Comparison of ENCODE assay signal across 9 cellular contexts in the genomic region with DNA sequence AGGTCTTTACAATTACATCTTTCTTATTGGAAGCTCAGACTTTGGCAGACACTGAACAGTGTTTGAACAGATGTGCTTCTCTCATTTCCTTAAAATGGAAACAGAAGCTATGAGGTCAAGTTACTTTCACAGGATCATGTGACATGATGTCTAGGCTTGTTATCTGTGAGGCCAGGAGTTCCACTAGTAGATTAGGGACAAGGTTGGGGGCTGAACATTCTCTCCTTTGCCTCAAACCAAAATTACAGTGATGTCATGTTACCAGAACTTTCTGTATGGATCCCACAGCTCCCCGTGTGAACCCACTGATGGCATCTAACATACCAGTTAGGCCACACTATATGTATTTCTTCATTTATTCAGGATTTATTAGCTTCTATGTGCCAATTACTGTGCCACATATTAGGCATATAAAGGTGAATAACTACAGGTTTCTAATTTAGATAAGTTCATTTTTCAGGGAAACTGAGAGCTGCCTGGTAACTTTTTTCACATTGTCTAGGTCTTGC. TPM values are rescaled to one million over a fixed set of nuclear protein-coding genes. Genes with fewer than 3 reads are reported as not detected.
DNase-seq lines count a peak whose midpoint lies in the region; ATAC-seq and TF ChIP-seq lines count a peak whose summit lies in the region.
"Had no signal": no experiment of that assay in that cellular context is flagged by ENCODE, and none has a peak within 500 bp of the region (broad histone marks: within the 10 kb centered on the region; RNA-seq: fewer than 3 reads in every experiment).

No MANE protein-coding gene starts in this region.

- no peak overlapping the region for H3K4me3 ChIP-seq in A673 (ENCODE audit: low read depth, low read length, poor library complexity, severe bottlenecking)
- H3K4me3 ChIP-seq in GM23248 = no peak overlapping the region
- H3K4me3 ChIP-seq in CD8-positive, alpha-beta T cell (ENCODE audit: low read depth, low read length) = no peak overlapping the region

- no peaks in the 10 kb centered on the region for H3K36me3 ChIP-seq in A673 (ENCODE audit: insufficient read depth, low read length, poor library complexity, severe bottlenecking)
- no peaks in the 10 kb centered on the region for H3K36me3 ChIP-seq in GM23248 (ENCODE audit: low read depth)
- no peaks in the 10 kb centered on the region for H3K36me3 ChIP-seq in CD8-positive, alpha-beta T cell (ENCODE audit: insufficient read depth, low read length)

- intact Hi-C loops in A673 (cut with micrococcal nuclease; ENCODE audit: unreplicated experiment) = no loop called here
- intact Hi-C loops in CD8-positive, alpha-beta T cell (cut with DNase I, micrococcal nuclease) = no loop called here

- no TSS peak for BruUV-seq in A673 (replicated peaks; lab: Mats Ljungman, UMichigan)

- POLR2A ChIA-PET in A673 (lab: Charles Lee; ENCODE audit: low non-redundant PET) = no interaction called here
- POLR2A ChIA-PET in CD8-positive, alpha-beta T cell (lab: Charles Lee) = no interaction called here

- H3K9me3 ChIP-seq in A673 (ENCODE audit: low read depth, low read length, poor library complexity, severe bottlenecking) = no peaks in the 10 kb centered on the region
- H3K9me3 ChIP-seq in GM23248 (ENCODE audit: low read depth) = no peaks in the 10 kb centered on the region
- H3K9me3 ChIP-seq in CD8-positive, alpha-beta T cell (ENCODE audit: low read length) = no peaks in the 10 kb centered on the region

- in situ Hi-C loops in GM23248 (cut with MboI) = no loop called here

- DNase-seq in A673 (ENCODE audit: low spot score) = peak; percentile 17
- DNase-seq in OCI-M1 (lab: John Stamatoyannopoulos, UW) = peak; percentile 96
- DNase-seq in activated effector memory CD4-positive, alpha-beta T cell treated with Interleukin-2 at 50 U/mL for 16 hours = no peak
- DNase-seq in activated naive CD8-positive, alpha-beta T cell treated with anti-CD3 and anti-CD28 coated beads for 36 hours = no peak
- no peak for DNase-seq in GM23248
- DNase-seq in CD8-positive, alpha-beta T cell = no peak

- H3K27ac Mint-ChIP-seq in activated naive CD8-positive, alpha-beta T cell treated with anti-CD3 and anti-CD28 coated beads for 36 hours = no peak overlapping the region
- H3K27ac Mint-ChIP-seq in CD8-positive, alpha-beta T cell = no peak overlapping the region

- H3K27ac ChIP-seq in A673 (ENCODE audit: low read depth, low read length, poor library complexity, severe bottlenecking) = no peak overlapping the region
- no peak overlapping the region for H3K27ac ChIP-seq in GM23248
- no peak overlapping the region for H3K27ac ChIP-seq in CD8-positive, alpha-beta T cell (ENCODE audit: low read depth, low read length)

- peak; percentile 100 for ATAC-seq in GM19397 (IDR thresholded peaks at IDR 0.05; ENCODE audit: unreplicated experiment)
- ATAC-seq in HG03175 (IDR thresholded peaks at IDR 0.05; ENCODE audit: unreplicated experiment) = peak; percentile 99
- no peak for ATAC-seq in CD8-positive, alpha-beta T cell
- ATAC-seq: Panc1 had no signal

- H3K4me1 ChIP-seq in A673 (ENCODE audit: insufficient read depth, low read length, poor library complexity, severe bottlenecking) = peaks cover 12% of the 10 kb centered on the region
- H3K4me1 ChIP-seq in GM23248 (ENCODE audit: insufficient read depth) = no peaks in the 10 kb centered on the region
- no peaks in the 10 kb centered on the region for H3K4me1 ChIP-seq in CD8-positive, alpha-beta T cell (ENCODE audit: insufficient read depth, low read length)

- CTCF ChIA-PET in A673 (lab: Charles Lee) = no interaction called here
- CTCF ChIA-PET in CD8-positive, alpha-beta T cell (lab: Charles Lee) = interaction anchor here (1.1 to 3.0 kb wide), 4 partner anchors 33 to 453 kb away, joined by 3 to 15 read pairs (median 4); no protein-coding TSS in a partner anchor

- no peaks in the 10 kb centered on the region for H3K79me2 ChIP-seq in GM23248 (ENCODE audit: insufficient read depth)

- H3K27me3 Mint-ChIP-seq in activated naive CD8-positive, alpha-beta T cell treated with anti-CD3 and anti-CD28 coated beads for 36 hours = peaks cover 20% of the 10 kb centered on the region
- H3K27me3 Mint-ChIP-seq in CD8-positive, alpha-beta T cell (ENCODE audit: low read depth) = peaks cover 10% of the 10 kb centered on the region

- no peaks in the 10 kb centered on the region for H4K20me1 ChIP-seq in GM23248 (ENCODE audit: insufficient read depth)

- peaks cover 9% of the 10 kb centered on the region for H3F3A ChIP-seq in GM23248 (ENCODE audit: insufficient read depth)

- WGBS in GM23248 (ENCODE audit: low coverage in 1 of 2, low lambda C conversion rate in 2 of 2, missing lambda C conversion rate in 2 of 2), 2 experiments = 61 to 81% methylated on average over 1 of the region's 1 CpG

- H3K4me2 ChIP-seq in GM23248 (ENCODE audit: unreplicated experiment) = no peak overlapping the region

- H3K9me2 ChIP-seq in GM23248 (ENCODE audit: insufficient read depth) = no peaks in the 10 kb centered on the region

- H3K9me3 Mint-ChIP-seq in activated naive CD8-positive, alpha-beta T cell treated with anti-CD3 and anti-CD28 coated beads for 36 hours = no peaks in the 10 kb centered on the region
- H3K9me3 Mint-ChIP-seq in CD8-positive, alpha-beta T cell = no peaks in the 10 kb centered on the region

- H2AFZ ChIP-seq in GM23248 = no peak overlapping the region

- peaks cover 3% of the 10 kb centered on the region for H3K4me1 Mint-ChIP-seq in activated naive CD8-positive, alpha-beta T cell treated with anti-CD3 and anti-CD28 coated beads for 36 hours
- no peaks in the 10 kb centered on the region for H3K4me1 Mint-ChIP-seq in CD8-positive, alpha-beta T cell (ENCODE audit: low read depth)

- H3K4me3 Mint-ChIP-seq in activated naive CD8-positive, alpha-beta T cell treated with anti-CD3 and anti-CD28 coated beads for 36 hours = no peak overlapping the region
- H3K4me3 Mint-ChIP-seq in CD8-positive, alpha-beta T cell = no peak overlapping the region

- H3K9ac ChIP-seq in GM23248 = no peak overlapping the region

- H3K27me3 ChIP-seq in A673 (replicated peaks; ENCODE audit: insufficient read depth, low read depth, low read length, poor library complexity) (no peaks in the 10 kb centered on the region), GM23248 (replicated peaks; ENCODE audit: insufficient read depth) (no peaks in the 10 kb centered on the region)
- H3K27me3 ChIP-seq in CD8-positive, alpha-beta T cell (ENCODE audit: insufficient read depth, low read length) = no peaks in the 10 kb centered on the region

- no peak for TF ChIP-seq CTCF in A673 (conservative IDR thresholded peaks at IDR 0.05; ENCODE audit: low read depth, low read length)
- no peak for TF ChIP-seq CTCF in CD8-positive, alpha-beta T cell (IDR thresholded peaks at IDR 0.05)

- no peaks in the 10 kb centered on the region for H3K36me3 Mint-ChIP-seq in activated naive CD8-positive, alpha-beta T cell treated with anti-CD3 and anti-CD28 coated beads for 36 hours
- H3K36me3 Mint-ChIP-seq in CD8-positive, alpha-beta T cell = no peaks in the 10 kb centered on the region

RNA-seq across cellular contexts. Expression of a gene that starts 6.0 kb away (rescaled TPM):
- not detected in 2 replicates for total RNA-seq in A673 (2021)
- not detected for total RNA-seq in activated naive CD8-positive, alpha-beta T cell treated with anti-CD3 and anti-CD28 coated beads for 36 hours
- 2.3 and 5.8 TPM in 2 replicates for total RNA-seq in GM23248 (2014; rRNA removed; shearing (Covaris generic))
- polyA plus RNA-seq in GM23248 (2016; fragmentation: Nextera tagmentation; extraction: Ambion mirVana) = 1.7 and 3.0 TPM in 2 replicates
- not detected for total RNA-seq in CD8-positive, alpha-beta T cell

RNA-seq across cellular contexts. Expression of a gene that starts 42.8 kb away (rescaled TPM):
- total RNA-seq in A673 (2021) = not detected in 2 replicates
- not detected for total RNA-seq in activated naive CD8-positive, alpha-beta T cell treated with anti-CD3 and anti-CD28 coated beads for 36 hours
- total RNA-seq in GM23248 (2014; rRNA removed; shearing (Covaris generic)) = not detected in 2 replicates
- not detected in 2 replicates for polyA plus RNA-seq in GM23248 (2016; fragmentation: Nextera tagmentation; extraction: Ambion mirVana)
- total RNA-seq in CD8-positive, alpha-beta T cell = not detected

Comparison
In these comparisons a context has a peak if more than half of its experiments do, and no peak if none do; other contexts are left out.
1. DNase-seq: peak in A673 (single experiment) and OCI-M1 (single experiment); none in activated effector memory CD4-positive, alpha-beta T cell treated with Interleukin-2 at 50 U/mL for 16 hours (single experiment), activated naive CD8-positive, alpha-beta T cell treated with anti-CD3 and anti-CD28 coated beads for 36 hours (single experiment), GM23248 (single experiment) and CD8-positive, alpha-beta T cell (0 of 7).